ENCODE assay signal across 27 cellular contexts in the genomic region with DNA sequence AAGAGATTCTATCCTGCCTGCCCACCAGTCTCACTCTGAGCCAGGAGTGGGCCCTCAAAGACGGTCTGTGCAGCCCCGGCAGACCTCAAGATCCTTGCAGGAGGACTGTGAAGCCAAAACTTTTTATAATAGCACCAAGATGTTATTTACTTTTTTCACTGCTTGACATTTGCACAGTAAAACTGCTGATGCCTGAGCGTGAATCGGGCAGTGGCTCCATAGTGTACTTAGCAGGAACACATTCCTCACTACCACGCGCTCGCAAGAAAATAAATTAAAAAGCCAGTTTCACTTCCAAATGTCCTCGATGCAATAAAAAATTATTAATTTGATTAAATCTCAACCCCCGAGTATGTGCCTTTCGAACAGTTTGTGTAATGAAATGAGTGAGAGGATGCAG. TPM values are rescaled to one million over a fixed set of nuclear protein-coding genes. Genes with fewer than 3 reads are reported as not detected.
"Had no signal": no experiment of that assay in that cellular context is flagged by ENCODE, and none has a peak within 500 bp of the region (broad histone marks: within the 10 kb centered on the region; RNA-seq: fewer than 3 reads in every experiment).

No MANE protein-coding gene starts in this region.

- H3K9me3 ChIP-seq: ascending aorta, body of pancreas, MG63, SK-N-SH had no signal

- H3K27ac ChIP-seq: ascending aorta, body of pancreas, VCaP had no signal

- H3K4me3 Mint-ChIP-seq: activated CD4-positive, alpha-beta memory T cell treated with anti-CD3 and anti-CD28 coated beads, Interleukin-2, amount 10 ng/mL, durations not matched to agents 7 days and 5 days; activated CD4-positive, alpha-beta T cell treated with anti-CD3 and anti-CD28 coated beads for 36 hours had no signal

- ATAC-seq: activated CD4-positive, alpha-beta T cell treated with anti-CD3 and anti-CD28 coated beads for 36 hours; body of pancreas; Panc1; Right ventricle myocardium inferior had no signal

- H3K9me3 Mint-ChIP-seq: activated CD4-positive, alpha-beta memory T cell treated with anti-CD3 and anti-CD28 coated beads, Interleukin-2, amount 10 ng/mL, durations not matched to agents 7 days and 5 days had no signal

- H3K4me1 Mint-ChIP-seq: activated CD4-positive, alpha-beta memory T cell treated with anti-CD3 and anti-CD28 coated beads, Interleukin-2, amount 10 ng/mL, durations not matched to agents 7 days and 5 days; activated CD4-positive, alpha-beta T cell treated with anti-CD3 and anti-CD28 coated beads for 36 hours had no signal

- H3K36me3 ChIP-seq: ascending aorta, MG63 had no signal

- H3K27me3 Mint-ChIP-seq: activated CD4-positive, alpha-beta memory T cell treated with anti-CD3 and anti-CD28 coated beads, Interleukin-2, amount 10 ng/mL, durations not matched to agents 7 days and 5 days had no signal

- H3K27me3 ChIP-seq: ascending aorta, body of pancreas, MG63 had no signal

- H3K27ac Mint-ChIP-seq: activated CD4-positive, alpha-beta memory T cell treated with anti-CD3 and anti-CD28 coated beads, Interleukin-2, amount 10 ng/mL, durations not matched to agents 7 days and 5 days; activated CD4-positive, alpha-beta T cell treated with anti-CD3 and anti-CD28 coated beads for 36 hours had no signal

- H3K4me3 ChIP-seq: ascending aorta, body of pancreas, MG63 had no signal

- H3K4me1 ChIP-seq: body of pancreas had no signal

- DNase-seq: activated CD4-positive, alpha-beta memory T cell treated with anti-CD3 and anti-CD28 coated beads, Interleukin-2, amount 10 ng/mL, durations not matched to agents 7 days and 5 days; activated CD4-positive, alpha-beta T cell treated with anti-CD3 and anti-CD28 coated beads for 36 hours; activated CD4-positive, alpha-beta T cell treated with anti-CD3 and anti-CD28 coated beads, Interleukin-2, amount 50 U/mL, for 1 hour; activated CD8-positive, alpha-beta memory T cell treated with anti-CD3 and anti-CD28 coated beads, Interleukin-2, amount 50 U/mL, for 4 hours; activated naive CD4-positive, alpha-beta T cell treated with anti-CD3 and anti-CD28 coated beads, Interleukin-2, amount 50 U/mL, for 16 hours; activated T-cell treated with anti-CD3 and anti-CD28 coated beads, Interleukin-2, amount 50 U/mL, for 1 hour; body of pancreas; KG1; MG63; MV-4-11; NCI-H1092 treated with DMSO at 0.1 percent for 48 hours; NCI-H1417 treated with DMSO at 0.1 percent for 48 hours; NCI-H1694; NCI-H2029; NCI-H345; NCI-H510A; NCI-H526 treated with DMSO at 0.1 percent for 48 hours; NCI-H82; SK-N-SH; T-helper 1 cell had no signal

RNA-seq across cellular contexts. Expression of a gene that starts 22.5 kb away (rescaled TPM):
- total RNA-seq: activated CD4-positive, alpha-beta memory T cell treated with anti-CD3 and anti-CD28 coated beads, Interleukin-2, amount 10 ng/mL, durations not matched to agents 7 days and 5 days; activated CD8-positive, alpha-beta memory T cell treated with anti-CD3 and anti-CD28 coated beads for 36 hours; OCI-LY7; T-helper 2 cell treated with Interferon-gamma antibody and Interleukin-4, amounts not matched to agents 100 ng/mL and 5 ng/mL, for 36 hours had no signal
